35 cellular contexts compared by ENCODE assay signal in the genomic region with DNA sequence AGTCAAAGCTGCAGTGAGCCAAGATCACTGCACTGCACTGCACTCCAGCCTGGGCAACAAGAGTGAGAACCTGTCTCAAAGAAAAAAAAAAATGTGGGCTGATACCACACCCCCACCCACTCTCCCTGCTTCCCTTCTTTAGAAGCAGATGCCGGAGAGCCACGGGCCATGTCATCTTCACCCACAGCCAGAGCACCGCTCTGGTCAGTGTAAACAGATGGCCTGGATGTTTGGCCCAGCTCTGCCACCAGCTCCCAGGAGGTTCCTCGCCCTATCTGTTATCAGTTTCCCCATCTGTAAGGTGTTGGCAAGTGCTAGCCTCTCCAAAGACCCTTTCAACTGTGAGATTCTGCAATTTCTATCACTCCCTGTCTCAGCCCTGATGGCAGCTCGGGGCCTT. TPM values are rescaled to one million over a fixed set of nuclear protein-coding genes. Genes with fewer than 3 reads are reported as not detected.
"Had no signal": no experiment of that assay in that cellular context is flagged by ENCODE, and none has a peak within 500 bp of the region (broad histone marks: within the 10 kb centered on the region; RNA-seq: fewer than 3 reads in every experiment).

No MANE protein-coding gene starts in this region.

- H3K9me3 ChIP-seq: colonic mucosa, Peyer's patch had no signal

- H3K27ac Mint-ChIP-seq: activated CD4-positive, alpha-beta T cell treated with anti-CD3 and anti-CD28 coated beads, Interleukin-2, amount 10 ng/mL, durations not matched to agents 24 days and 14 days; activated CD8-positive, alpha-beta T cell treated with anti-CD3 and anti-CD28 coated beads for 36 hours; activated naive CD4-positive, alpha-beta T cell treated with anti-CD3 and anti-CD28 coated beads, Interleukin-2, amount 10 ng/mL, durations not matched to agents 7 days and 5 days; activated naive CD8-positive, alpha-beta T cell; activated naive CD8-positive, alpha-beta T cell treated with anti-CD3 and anti-CD28 coated beads, Interleukin-2, amount 50 U/mL, for 24 hours; activated T-cell treated with anti-CD3 and anti-CD28 coated beads, Interleukin-2, amount 50 U/mL, for 24 hours; activated T-helper 2 cell treated with anti-CD3 and anti-CD28 coated beads, Interferon-gamma antibody, Interleukin-2, Interleukin-4, amounts not matched to agents 10 μg/mL and 5 μg/mL and 100 μg/mL, durations not matched to agents 14 hours and 24 hours and 36 hours; T-helper 1 cell treated with Interleukin-12 subunit alpha and Interleukin-12 subunit beta and Interleukin-4 antibody, amounts not matched to agents 30 μg/mL and 1 μg/mL, for 36 hours; T-helper 2 cell treated with Interferon-gamma antibody and Interleukin-4, amounts not matched to agents 5 μg/mL and 100 μg/mL, for 36 hours had no signal

- H3K9me3 Mint-ChIP-seq: activated CD4-positive, alpha-beta T cell treated with anti-CD3 and anti-CD28 coated beads, Interleukin-2, amount 10 ng/mL, durations not matched to agents 24 days and 14 days; activated CD8-positive, alpha-beta T cell treated with anti-CD3 and anti-CD28 coated beads for 36 hours; activated naive CD4-positive, alpha-beta T cell treated with anti-CD3 and anti-CD28 coated beads, Interleukin-2, amount 10 ng/mL, durations not matched to agents 7 days and 5 days; activated naive CD8-positive, alpha-beta T cell treated with anti-CD3 and anti-CD28 coated beads, Interleukin-2, amount 50 U/mL, for 24 hours; activated T-cell treated with anti-CD3 and anti-CD28 coated beads, Interleukin-2, amount 50 U/mL, for 24 hours; activated T-helper 2 cell treated with anti-CD3 and anti-CD28 coated beads, Interferon-gamma antibody, Interleukin-2, Interleukin-4, amounts not matched to agents 10 μg/mL and 5 μg/mL and 100 μg/mL, durations not matched to agents 14 hours and 24 hours and 36 hours; central memory CD8-positive, alpha-beta T cell; T-helper 1 cell treated with Interleukin-12 subunit alpha and Interleukin-12 subunit beta and Interleukin-4 antibody, amounts not matched to agents 30 μg/mL and 1 μg/mL, for 36 hours; T-helper 2 cell treated with Interferon-gamma antibody and Interleukin-4, amounts not matched to agents 5 μg/mL and 100 μg/mL, for 36 hours had no signal

- H3K27ac ChIP-seq: cardiac muscle cell, colonic mucosa, Peyer's patch had no signal

- ATAC-seq: activated CD8-positive, alpha-beta T cell treated with anti-CD3 and anti-CD28 coated beads for 36 hours; activated naive CD8-positive, alpha-beta T cell treated with anti-CD3 and anti-CD28 coated beads, Interleukin-2, amount 50 U/mL, for 24 hours; PC-3; Right ventricle myocardium inferior had no signal

- DNase-seq: activated CD4-positive, alpha-beta T cell treated with anti-CD3 and anti-CD28 coated beads, Interleukin-2, amount 10 ng/mL, durations not matched to agents 24 days and 14 days; activated CD4-positive, alpha-beta T cell treated with anti-CD3 and anti-CD28 coated beads, Interleukin-2, amount 50 U/mL, for 4 hours; activated CD8-positive, alpha-beta T cell treated with anti-CD3 and anti-CD28 coated beads for 36 hours; activated gamma-delta T cell treated with Interleukin-2 at 50 U/mL for 16 hours; activated naive CD4-positive, alpha-beta T cell treated with anti-CD3 and anti-CD28 coated beads, Interleukin-2, amount 10 ng/mL, durations not matched to agents 7 days and 5 days; activated naive CD8-positive, alpha-beta T cell treated with anti-CD3 and anti-CD28 coated beads, Interleukin-2, amount 50 U/mL, for 24 hours; activated T-cell treated with anti-CD3 and anti-CD28 coated beads, Interleukin-2, amount 50 U/mL, for 24 hours; anterior cingulate cortex; colonic mucosa; Kasumi-1; MM.1S; MV-4-11; NCI-H1092; NCI-H1436 treated with DMSO at 0.1 percent for 48 hours; NCI-H187; NCI-H2029 treated with DMSO at 0.1 percent for 48 hours; NCI-H2107; NCI-H2171; NCI-H510A; NCI-H526; NCI-H748 treated with DMSO at 0.1 percent for 48 hours; NK-92 treated with Interleukin-12 subunit alpha and Interleukin-12 subunit beta, amount 100 ng/mL, for 24 hours; PC-3; Peyer's patch; RPMI8226; SIG-M5 had no signal

- H3K4me3 Mint-ChIP-seq: activated CD4-positive, alpha-beta T cell treated with anti-CD3 and anti-CD28 coated beads, Interleukin-2, amount 10 ng/mL, durations not matched to agents 24 days and 14 days; activated CD8-positive, alpha-beta T cell treated with anti-CD3 and anti-CD28 coated beads for 36 hours; activated naive CD4-positive, alpha-beta T cell treated with anti-CD3 and anti-CD28 coated beads, Interleukin-2, amount 10 ng/mL, durations not matched to agents 7 days and 5 days; activated naive CD8-positive, alpha-beta T cell; activated naive CD8-positive, alpha-beta T cell treated with anti-CD3 and anti-CD28 coated beads, Interleukin-2, amount 50 U/mL, for 24 hours; activated T-cell treated with anti-CD3 and anti-CD28 coated beads, Interleukin-2, amount 50 U/mL, for 24 hours; central memory CD8-positive, alpha-beta T cell; T-helper 1 cell treated with Interleukin-12 subunit alpha and Interleukin-12 subunit beta and Interleukin-4 antibody, amounts not matched to agents 30 μg/mL and 1 μg/mL, for 36 hours; T-helper 2 cell treated with Interferon-gamma antibody and Interleukin-4, amounts not matched to agents 5 μg/mL and 100 μg/mL, for 36 hours had no signal

- H3K4me3 ChIP-seq: cardiac muscle cell, colonic mucosa, Peyer's patch had no signal

- H3K36me3 ChIP-seq: cardiac muscle cell, colonic mucosa, Peyer's patch had no signal

- H3K36me3 Mint-ChIP-seq: activated naive CD4-positive, alpha-beta T cell treated with anti-CD3 and anti-CD28 coated beads, Interleukin-2, amount 10 ng/mL, durations not matched to agents 7 days and 5 days; activated naive CD8-positive, alpha-beta T cell had no signal

- FAIRE-seq: TTC549 had no signal

RNA-seq across cellular contexts. Expression of gene SPOCD1, which starts 39.8 kb away (rescaled TPM):
- total RNA-seq: activated CD4-positive, alpha-beta T cell treated with anti-CD3 and anti-CD28 coated beads, Interleukin-2, amount 10 ng/mL, durations not matched to agents 24 days and 14 days; activated CD8-positive, alpha-beta memory T cell treated with anti-CD3 and anti-CD28 coated beads for 36 hours; activated CD8-positive, alpha-beta T cell treated with anti-CD3 and anti-CD28 coated beads for 36 hours; activated T-helper 2 cell treated with anti-CD3 and anti-CD28 coated beads, Interferon-gamma antibody, Interleukin-2, Interleukin-4, amounts not matched to agents 10 μg/mL and 5 μg/mL and 100 μg/mL, durations not matched to agents 14 hours and 24 hours and 36 hours; Right ventricle myocardium inferior had no signal
